ENCODE assay signal across 21 cellular contexts in the genomic region with DNA sequence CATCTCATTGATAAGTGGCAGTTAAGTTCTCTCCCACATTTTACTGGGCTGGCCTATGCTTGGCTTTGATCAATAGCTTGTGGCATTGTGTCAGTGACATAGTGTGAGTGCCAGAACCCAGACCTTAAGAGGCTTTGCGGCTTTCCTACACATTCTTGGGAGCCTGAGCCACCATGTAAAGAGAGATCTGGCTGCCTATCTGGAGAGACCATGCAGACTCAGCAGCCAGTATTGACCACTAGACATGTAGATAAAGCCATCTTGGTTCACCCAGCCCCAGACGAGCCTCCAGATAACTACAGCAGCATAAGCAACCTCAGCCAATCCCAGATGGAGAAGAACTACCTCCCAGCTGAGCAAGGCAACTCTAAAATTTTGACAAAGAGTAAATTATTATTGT. TPM values are rescaled to one million over a fixed set of nuclear protein-coding genes. Genes with fewer than 3 reads are reported as not detected.
A peak's percentile ranks its signal among the peaks of the same experiment; 100 is the strongest.
DNase-seq lines count a peak whose midpoint lies in the region; TF ChIP-seq lines count a peak whose summit lies in the region.
"Had no signal": no experiment of that assay in that cellular context is flagged by ENCODE, and none has a peak within 500 bp of the region (broad histone marks: within the 10 kb centered on the region; RNA-seq: fewer than 3 reads in every experiment).

No MANE protein-coding gene starts in this region.

- no peaks in the 10 kb centered on the region for H3K79me2 ChIP-seq in trophoblast cell (ENCODE audit: control insufficient read depth, insufficient read depth, low read length, poor library complexity)

- H3K14ac ChIP-seq in trophoblast cell (ENCODE audit: low read length): no peak overlapping the region

- no peak overlapping the region for H3K4me3 ChIP-seq in trophoblast cell (ENCODE audit: low read depth, low read length)
- H3K4me3 ChIP-seq: BLaER1 treated with 17β-estradiol and CSF1 and Interleukin-3, amounts not matched to agents 10 nM and 100 nM; GM23248 had no signal

- H3K79me1 ChIP-seq in trophoblast cell (ENCODE audit: low read length): no peaks in the 10 kb centered on the region

- H2BK5ac ChIP-seq in trophoblast cell (ENCODE audit: low read depth, low read length, poor library complexity): peak overlapping the region; percentile 56

- no peak overlapping the region for H2BK120ac ChIP-seq in trophoblast cell (ENCODE audit: insufficient read depth, low read length, poor library complexity)

- H4K12ac ChIP-seq in trophoblast cell (ENCODE audit: low read depth, low read length): no peak overlapping the region

- no peak overlapping the region for H3K27ac ChIP-seq in trophoblast cell (ENCODE audit: low read depth, low read length)
- H3K27ac ChIP-seq: BLaER1 treated with 17β-estradiol and CSF1 and Interleukin-3, amounts not matched to agents 10 nM and 100 nM; GM23248 had no signal

- no peak overlapping the region for H4K8ac ChIP-seq in trophoblast cell (ENCODE audit: low read depth, low read length)

- H3K36me3 ChIP-seq in trophoblast cell (ENCODE audit: control insufficient read depth in 1 of 2, insufficient read depth in 2 of 2, low read length in 2 of 2): no peaks in the 10 kb centered on the region
- H3K36me3 ChIP-seq: BE2C; BLaER1 treated with 17β-estradiol and CSF1 and Interleukin-3, amounts not matched to agents 10 nM and 100 nM had no signal

- DNase-seq in OCI-M1 (lab: John Stamatoyannopoulos, UW) (peak; percentile 91), erythroblast (lab: John Stamatoyannopoulos, UW) (peak; percentile 10 to 60), trophoblast cell (no peak), AG08396 (ENCODE audit: low spot score) (no peak), SHP77 (lab: John Stamatoyannopoulos, UW) (no peak), RPMI8226 (no peak)
- DNase-seq: AML-193; BE2C; Calu3; CD4-positive, alpha-beta T cell; CD8-positive, alpha-beta memory T cell; COR-L47; DMS53; DMS79 treated with DMSO at 0.1 percent for 48 hours; GF-D8; GM23248; H7; HCEC 1CT had no signal

- no peak overlapping the region for H2AFZ ChIP-seq in trophoblast cell (ENCODE audit: insufficient read depth, low read length, poor library complexity)
- H2AFZ ChIP-seq: GM23248 had no signal

- no peak overlapping the region for H3K4ac ChIP-seq in trophoblast cell (ENCODE audit: low read depth, low read length)

- H2AK5ac ChIP-seq in trophoblast cell (ENCODE audit: low read length): no peak overlapping the region

- no peak overlapping the region for H2BK12ac ChIP-seq in trophoblast cell (ENCODE audit: low read length)

- H3K4me2 ChIP-seq in trophoblast cell (ENCODE audit: low read length): no peak overlapping the region
- H3K4me2 ChIP-seq: BLaER1 treated with 17β-estradiol and CSF1 and Interleukin-3, amounts not matched to agents 10 nM and 100 nM had no signal

- no peak for TF ChIP-seq POLR2A in erythroblast (IDR thresholded peaks at IDR 0.05; ENCODE audit: low read length)

- no peaks in the 10 kb centered on the region for H3K27me3 ChIP-seq in trophoblast cell (ENCODE audit: insufficient read depth, low read length)
- H3K27me3 ChIP-seq: BE2C; BLaER1 treated with 17β-estradiol and CSF1 and Interleukin-3, amounts not matched to agents 10 nM and 100 nM had no signal

- H4K91ac ChIP-seq in trophoblast cell (ENCODE audit: low read depth, low read length): no peak overlapping the region

- H3K18ac ChIP-seq in trophoblast cell (ENCODE audit: low read length): no peak overlapping the region

- no CpG with 5 or more reads among the region's 2 CpGs for WGBS in trophoblast cell (ENCODE audit: extremely low coverage, insufficient coverage, insufficient read length)

- H3K4me1 ChIP-seq in trophoblast cell (ENCODE audit: control insufficient read depth in 1 of 2, insufficient read depth in 2 of 2, low read length in 2 of 2): no peaks in the 10 kb centered on the region
- H3K4me1 ChIP-seq: BE2C had no signal

- no peaks in the 10 kb centered on the region for H3K9me3 ChIP-seq in trophoblast cell (ENCODE audit: insufficient read depth, low read depth, low read length)
- H3K9me3 ChIP-seq: BE2C; BLaER1 treated with 17β-estradiol and CSF1 and Interleukin-3, amounts not matched to agents 10 nM and 100 nM had no signal

- H3K9ac ChIP-seq in trophoblast cell (ENCODE audit: low read length): no peak overlapping the region
- H3K9ac ChIP-seq: BLaER1 treated with 17β-estradiol and CSF1 and Interleukin-3, amounts not matched to agents 10 nM and 100 nM; GM23248 had no signal

- H3K23ac ChIP-seq in trophoblast cell (ENCODE audit: low read length): no peak overlapping the region

RNA-seq across cellular contexts. Expression of a gene that starts 28.6 kb away (rescaled TPM):
- polyA plus RNA-seq in trophoblast cell (2013): 0.11 and 0.14 TPM in 2 replicates
- polyA plus RNA-seq: CD14-positive monocyte; CD8-positive, alpha-beta memory T cell; H1 had no signal

RNA-seq across cellular contexts. Expression of a gene that starts 51.5 kb away (rescaled TPM):
- polyA plus RNA-seq in trophoblast cell (2013): 29.1 and 30.5 TPM in 2 replicates

Comparison
In these comparisons a context has a peak if more than half of its experiments do, and no peak if none do; other contexts are left out.
1. DNase-seq: peak in OCI-M1 (single experiment) and erythroblast (2 of 2); none in trophoblast cell (0 of 2), AG08396 (single experiment), SHP77 (0 of 2) and RPMI8226 (single experiment).